ENCODE assay signal across 1 cellular context in the genomic region with DNA sequence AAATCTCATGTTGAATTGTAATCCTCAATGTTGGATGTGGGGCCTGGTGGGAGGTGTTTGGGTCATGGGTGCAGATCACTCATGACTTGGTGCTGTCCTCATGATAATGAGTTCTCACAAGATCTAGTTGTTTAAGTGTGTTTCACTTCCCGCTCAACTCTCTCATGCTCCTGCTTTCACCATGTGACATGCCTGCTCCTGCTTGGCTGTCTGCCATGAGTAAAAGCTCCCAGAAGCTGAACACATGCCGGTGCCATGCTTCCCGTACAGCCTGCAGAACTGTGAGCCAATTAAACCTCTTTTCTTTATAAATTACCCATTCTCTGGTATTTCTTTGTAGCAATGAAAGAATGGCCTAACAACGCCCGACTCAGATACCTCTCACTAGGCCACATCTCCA.
TF ChIP-seq lines count a peak whose summit lies in the region.

No MANE protein-coding gene starts in this region.

TF ChIP-seq in K562, 482 proteins besides CTCF, POLR2A, EP300 and RAD21:
- TF ChIP-seq NFATC3 (IDR thresholded peaks at IDR 0.05) (no peak), ZNF766 (CRISPR knock-in tag; conservative IDR thresholded peaks at IDR 0.05) (peak; percentile 51; the same call in 1 of the 2 replicates)
